Comparison of ENCODE assay signal across 18 cellular contexts in genomic region chr17:37064956-37065355, GRCh38.
DNase-seq lines count a peak whose midpoint lies in the region; ATAC-seq and TF ChIP-seq lines count a peak whose summit lies in the region.
"Had no signal": no experiment of that assay in that cellular context is flagged by ENCODE, and none has a peak within 500 bp of the region (broad histone marks: within the 10 kb centered on the region; RNA-seq: fewer than 3 reads in every experiment).

No MANE protein-coding gene starts in this region.

- no peak overlapping the region for H3K4ac ChIP-seq in trophoblast cell (ENCODE audit: low read depth, low read length)

- no peak overlapping the region for H3K14ac ChIP-seq in trophoblast cell (ENCODE audit: low read length)

- H2BK5ac ChIP-seq in trophoblast cell (ENCODE audit: low read depth, low read length, poor library complexity): no peak overlapping the region

- CTCF ChIA-PET in WTC11 (lab: Charles Lee): interaction anchor here (0.6 to 2.6 kb wide), 5 partner anchors 17 to 175 kb away, joined by 3 to 12 read pairs (median 4); no protein-coding TSS in a partner anchor

- ATAC-seq in WTC11: no peak
- no peak for ATAC-seq in HG03457 (IDR thresholded peaks at IDR 0.05; ENCODE audit: unreplicated experiment)
- ATAC-seq: A549, GM12878, HepG2 had no signal

- H3K36me3 ChIP-seq in trophoblast cell (ENCODE audit: control insufficient read depth in 1 of 2, insufficient read depth in 2 of 2, low read length in 2 of 2): no peaks in the 10 kb centered on the region
- H3K36me3 ChIP-seq: BLaER1 had no signal

- H3K23ac ChIP-seq in trophoblast cell (ENCODE audit: low read length): no peak overlapping the region

- H3K27me3 Mint-ChIP-seq in WTC11 (ENCODE audit: low read depth): peaks cover 8% of the 10 kb centered on the region; the same call in 1 of the 2 replicates

- no peak overlapping the region for H2BK120ac ChIP-seq in trophoblast cell (ENCODE audit: insufficient read depth, low read length, poor library complexity)

- H4K12ac ChIP-seq in trophoblast cell (ENCODE audit: low read depth, low read length): no peak overlapping the region

- POLR2A ChIA-PET in WTC11 (lab: Charles Lee): no interaction called here

- no peaks in the 10 kb centered on the region for H3K9me3 Mint-ChIP-seq in WTC11
- H3K9me3 Mint-ChIP-seq: CD4-positive, alpha-beta memory T cell; IgD-negative memory B cell had no signal

- peak; percentile 7 for DNase-seq in AG20443 (ENCODE audit: low spot score)
- no peak for DNase-seq in WTC11 (ENCODE audit: low spot score)
- DNase-seq in islet precursor cell: peak; percentile 89
- DNase-seq in trophoblast cell: peak; percentile 86 to 92
- no peak for DNase-seq in coronary artery (ENCODE audit: low spot score)
- no peak for DNase-seq in DMS114 treated with DMSO at 0.1 percent for 48 hours (lab: John Stamatoyannopoulos, UW; ENCODE audit: unreplicated experiment)
- DNase-seq: CD4-positive, alpha-beta memory T cell; DMS79 treated with DMSO at 0.1 percent for 48 hours; HCEC 1CT; KBM-7 had no signal

- H3K27me3 ChIP-seq in trophoblast cell (ENCODE audit: insufficient read depth, low read length): peaks cover 2% of the 10 kb centered on the region
- H3K27me3 ChIP-seq: BLaER1 had no signal

- peaks cover 3 to 10% of the 10 kb centered on the region in 2 experiments for H3K4me1 ChIP-seq in trophoblast cell (ENCODE audit: control insufficient read depth in 1 of 2, insufficient read depth in 2 of 2, low read length in 2 of 2)

- no peak overlapping the region for H3K9ac ChIP-seq in trophoblast cell (ENCODE audit: low read length)
- H3K9ac ChIP-seq: BLaER1 had no signal

- no peak overlapping the region for H4K91ac ChIP-seq in trophoblast cell (ENCODE audit: low read depth, low read length)

- H3K4me2 ChIP-seq in trophoblast cell (ENCODE audit: low read length): no peak overlapping the region
- H3K4me2 ChIP-seq: A549 had no signal

- peaks cover 85% of the 10 kb centered on the region for H3K4me1 Mint-ChIP-seq in WTC11
- H3K4me1 Mint-ChIP-seq: CD4-positive, alpha-beta memory T cell had no signal

- H3K79me1 ChIP-seq in trophoblast cell (ENCODE audit: low read length): no peaks in the 10 kb centered on the region

- no peak overlapping the region for H4K8ac ChIP-seq in trophoblast cell (ENCODE audit: low read depth, low read length)

- no peak overlapping the region; the same call in 1 of the 2 replicates for H3K4me3 Mint-ChIP-seq in WTC11
- H3K4me3 Mint-ChIP-seq: CD4-positive, alpha-beta memory T cell; IgD-negative memory B cell had no signal

- WGBS in trophoblast cell (ENCODE audit: extremely low coverage, insufficient coverage, insufficient read length): no CpG with 5 or more reads among the region's 8 CpGs

- no peaks in the 10 kb centered on the region for H3K9me3 ChIP-seq in trophoblast cell (ENCODE audit: insufficient read depth, low read depth, low read length)
- H3K9me3 ChIP-seq: A549, BLaER1 had no signal

- H3K36me3 Mint-ChIP-seq in WTC11: peaks cover 2% of the 10 kb centered on the region; the same call in 1 of the 2 replicates
- H3K36me3 Mint-ChIP-seq: CD14-positive monocyte; CD4-positive, alpha-beta memory T cell had no signal

- no peak overlapping the region for H2AK5ac ChIP-seq in trophoblast cell (ENCODE audit: low read length)

- H3K4me3 ChIP-seq in trophoblast cell (ENCODE audit: low read depth, low read length): no peak overlapping the region
- H3K4me3 ChIP-seq in coronary artery: no peak overlapping the region
- H3K4me3 ChIP-seq: A549, BLaER1, GM12878 had no signal

- no peak overlapping the region for H2AFZ ChIP-seq in trophoblast cell (ENCODE audit: insufficient read depth, low read length, poor library complexity)

- H3K27ac ChIP-seq in trophoblast cell (ENCODE audit: low read depth, low read length) (no peak overlapping the region), coronary artery (no peak overlapping the region)
- H3K27ac ChIP-seq: 22Rv1, A549, BLaER1 had no signal

- H3K18ac ChIP-seq in trophoblast cell (ENCODE audit: low read length): no peak overlapping the region

- H2BK12ac ChIP-seq in trophoblast cell (ENCODE audit: low read length): no peak overlapping the region

- H3K27ac Mint-ChIP-seq in WTC11: peak overlapping the region; percentile 57
- H3K27ac Mint-ChIP-seq: CD14-positive monocyte; CD4-positive, alpha-beta memory T cell; IgD-negative memory B cell had no signal

- TF ChIP-seq CTCF in WTC11 (IDR thresholded peaks at IDR 0.05): no peak
- TF ChIP-seq CTCF in coronary artery (IDR thresholded peaks at IDR 0.05): no peak

- no peaks in the 10 kb centered on the region for H3K79me2 ChIP-seq in trophoblast cell (ENCODE audit: control insufficient read depth, insufficient read depth, low read length, poor library complexity)

TF ChIP-seq in WTC11, 78 proteins besides CTCF, POLR2A, EP300 and RAD21 (continues in another document):
- TF ChIP-seq, protein P1, sequence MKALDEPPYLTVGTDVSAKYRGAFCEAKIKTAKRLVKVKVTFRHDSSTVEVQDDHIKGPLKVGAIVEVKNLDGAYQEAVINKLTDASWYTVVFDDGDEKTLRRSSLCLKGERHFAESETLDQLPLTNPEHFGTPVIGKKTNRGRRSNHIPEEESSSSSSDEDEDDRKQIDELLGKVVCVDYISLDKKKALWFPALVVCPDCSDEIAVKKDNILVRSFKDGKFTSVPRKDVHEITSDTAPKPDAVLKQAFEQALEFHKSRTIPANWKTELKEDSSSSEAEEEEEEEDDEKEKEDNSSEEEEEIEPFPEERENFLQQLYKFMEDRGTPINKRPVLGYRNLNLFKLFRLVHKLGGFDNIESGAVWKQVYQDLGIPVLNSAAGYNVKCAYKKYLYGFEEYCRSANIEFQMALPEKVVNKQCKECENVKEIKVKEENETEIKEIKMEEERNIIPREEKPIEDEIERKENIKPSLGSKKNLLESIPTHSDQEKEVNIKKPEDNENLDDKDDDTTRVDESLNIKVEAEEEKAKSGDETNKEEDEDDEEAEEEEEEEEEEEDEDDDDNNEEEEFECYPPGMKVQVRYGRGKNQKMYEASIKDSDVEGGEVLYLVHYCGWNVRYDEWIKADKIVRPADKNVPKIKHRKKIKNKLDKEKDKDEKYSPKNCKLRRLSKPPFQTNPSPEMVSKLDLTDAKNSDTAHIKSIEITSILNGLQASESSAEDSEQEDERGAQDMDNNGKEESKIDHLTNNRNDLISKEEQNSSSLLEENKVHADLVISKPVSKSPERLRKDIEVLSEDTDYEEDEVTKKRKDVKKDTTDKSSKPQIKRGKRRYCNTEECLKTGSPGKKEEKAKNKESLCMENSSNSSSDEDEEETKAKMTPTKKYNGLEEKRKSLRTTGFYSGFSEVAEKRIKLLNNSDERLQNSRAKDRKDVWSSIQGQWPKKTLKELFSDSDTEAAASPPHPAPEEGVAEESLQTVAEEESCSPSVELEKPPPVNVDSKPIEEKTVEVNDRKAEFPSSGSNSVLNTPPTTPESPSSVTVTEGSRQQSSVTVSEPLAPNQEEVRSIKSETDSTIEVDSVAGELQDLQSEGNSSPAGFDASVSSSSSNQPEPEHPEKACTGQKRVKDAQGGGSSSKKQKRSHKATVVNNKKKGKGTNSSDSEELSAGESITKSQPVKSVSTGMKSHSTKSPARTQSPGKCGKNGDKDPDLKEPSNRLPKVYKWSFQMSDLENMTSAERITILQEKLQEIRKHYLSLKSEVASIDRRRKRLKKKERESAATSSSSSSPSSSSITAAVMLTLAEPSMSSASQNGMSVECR (CRISPR knock-in tag; IDR thresholded peaks at IDR 0.05; ENCODE audit: borderline replicate concordance): no peak
- TF ChIP-seq GRHL2 (CRISPR knock-in tag; IDR thresholded peaks at IDR 0.05; ENCODE audit: insufficient replicate concordance, severe bottlenecking) (no peak), SOX15 (CRISPR knock-in tag; IDR thresholded peaks at IDR 0.05) (no peak), JUN (CRISPR knock-in tag; IDR thresholded peaks at IDR 0.05) (no peak), MYBL2 (CRISPR knock-in tag; IDR thresholded peaks at IDR 0.05) (no peak), AR (CRISPR knock-in tag; IDR thresholded peaks at IDR 0.05) (no peak), SP1 (CRISPR knock-in tag; conservative IDR thresholded peaks at IDR 0.05) (no peak), NFYB (CRISPR knock-in tag; conservative IDR thresholded peaks at IDR 0.05; ENCODE audit: low read depth) (no peak)
- TF ChIP-seq, protein P2, sequence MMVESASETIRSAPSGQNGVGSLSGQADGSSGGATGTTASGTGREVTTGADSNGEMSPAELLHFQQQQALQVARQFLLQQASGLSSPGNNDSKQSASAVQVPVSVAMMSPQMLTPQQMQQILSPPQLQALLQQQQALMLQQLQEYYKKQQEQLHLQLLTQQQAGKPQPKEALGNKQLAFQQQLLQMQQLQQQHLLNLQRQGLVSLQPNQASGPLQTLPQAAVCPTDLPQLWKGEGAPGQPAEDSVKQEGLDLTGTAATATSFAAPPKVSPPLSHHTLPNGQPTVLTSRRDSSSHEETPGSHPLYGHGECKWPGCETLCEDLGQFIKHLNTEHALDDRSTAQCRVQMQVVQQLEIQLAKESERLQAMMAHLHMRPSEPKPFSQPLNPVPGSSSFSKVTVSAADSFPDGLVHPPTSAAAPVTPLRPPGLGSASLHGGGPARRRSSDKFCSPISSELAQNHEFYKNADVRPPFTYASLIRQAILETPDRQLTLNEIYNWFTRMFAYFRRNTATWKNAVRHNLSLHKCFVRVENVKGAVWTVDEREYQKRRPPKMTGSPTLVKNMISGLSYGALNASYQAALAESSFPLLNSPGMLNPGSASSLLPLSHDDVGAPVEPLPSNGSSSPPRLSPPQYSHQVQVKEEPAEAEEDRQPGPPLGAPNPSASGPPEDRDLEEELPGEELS (CRISPR knock-in tag; IDR thresholded peaks at IDR 0.05): no peak

Comparison
In these comparisons a context has a peak if more than half of its experiments do, and no peak if none do; other contexts are left out.
1. DNase-seq: peak in AG20443 (single experiment), islet precursor cell (single experiment) and trophoblast cell (2 of 2); none in WTC11 (single experiment), coronary artery (single experiment) and DMS114 treated with DMSO at 0.1 percent for 48 hours (single experiment).